1 cellular context compared by ENCODE assay signal in the genomic region with DNA sequence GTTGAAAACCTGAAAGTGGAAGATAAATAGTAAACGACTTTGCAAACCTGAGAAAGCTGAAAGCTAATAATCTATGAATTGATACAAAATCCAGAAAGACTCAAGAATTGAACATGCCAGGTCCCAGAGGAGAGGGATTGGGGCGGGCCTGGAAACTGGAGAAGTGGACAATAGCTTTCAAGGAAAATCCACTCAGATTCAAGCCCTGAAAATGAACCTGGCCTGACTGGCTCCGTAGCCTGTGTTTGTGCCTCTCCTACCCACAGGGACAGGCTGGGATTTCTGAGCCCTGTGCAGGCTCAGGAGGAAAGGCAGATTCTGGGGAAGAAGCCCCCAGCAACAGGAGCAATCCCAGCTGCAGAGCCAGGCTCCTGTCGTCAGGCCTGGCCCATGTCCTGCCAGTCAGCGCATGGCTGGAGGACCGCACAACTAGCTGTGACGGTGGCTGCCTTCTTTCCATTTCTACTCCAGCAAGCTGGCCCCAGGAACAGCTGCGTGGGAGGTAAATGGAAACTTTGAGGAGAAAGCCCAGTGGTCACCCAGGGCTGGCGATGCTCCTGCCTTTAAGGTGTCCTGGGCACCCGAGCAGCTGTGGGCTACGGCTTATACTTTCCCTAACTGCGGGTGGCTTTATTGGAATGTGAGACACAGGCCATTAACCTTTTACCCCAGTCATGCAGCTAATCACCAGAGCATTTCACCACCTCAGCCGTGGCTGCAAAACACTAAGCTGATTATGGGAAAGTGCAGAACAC.
TF ChIP-seq lines count a peak whose summit lies in the region.

No MANE protein-coding gene starts in this region.

TF ChIP-seq in H1, 55 proteins besides CTCF, POLR2A, EP300 and RAD21 (continued from another document):
- no peak for TF ChIP-seq JUND (IDR thresholded peaks at IDR 0.05; ENCODE audit: low read length)
- no peak for TF ChIP-seq BCL11A (IDR thresholded peaks at IDR 0.05; ENCODE audit: low read depth in 2 of 2, low read length in 2 of 2)
- TF ChIP-seq SP4 (IDR thresholded peaks at IDR 0.05; ENCODE audit: low read length), result no peak
- no peak for TF ChIP-seq SAP30 (IDR thresholded peaks at IDR 0.05; ENCODE audit: insufficient read depth, insufficient replicate concordance, low read length)
- no peak for TF ChIP-seq CHD1 (IDR thresholded peaks at IDR 0.05; ENCODE audit: low read depth, low read length)
- no peak for TF ChIP-seq BRCA1 (IDR thresholded peaks at IDR 0.05; ENCODE audit: low read depth, low read length)
- TF ChIP-seq SIN3A (conservative IDR thresholded peaks at IDR 0.05 in 1 of 2, IDR thresholded peaks at IDR 0.05 in 1 of 2; ENCODE audit: low read depth in 1 of 2, low read length in 2 of 2), result no peak
